ENCODE assay signal across 18 cellular contexts in the genomic region with DNA sequence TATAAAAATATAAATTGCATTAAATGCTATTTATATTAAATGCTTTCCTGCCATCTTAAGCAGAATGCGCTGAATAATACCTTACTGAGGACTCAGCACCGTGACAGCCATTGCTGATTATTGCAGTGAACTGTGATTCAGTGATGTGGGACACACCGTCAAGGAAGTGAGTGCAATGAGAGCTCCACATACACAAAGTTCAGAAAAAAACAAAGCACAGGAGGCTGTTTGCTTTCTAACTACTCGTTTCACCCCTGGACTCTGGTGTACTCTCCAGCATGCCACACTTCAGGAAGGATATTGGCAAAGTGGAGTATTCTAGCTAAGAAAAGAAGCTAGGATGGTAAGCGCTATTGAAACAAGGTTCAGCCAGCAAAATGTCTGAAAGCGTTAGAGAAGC. TPM values are rescaled to one million over a fixed set of nuclear protein-coding genes. Genes with fewer than 3 reads are reported as not detected.
DNase-seq lines count a peak whose midpoint lies in the region; ATAC-seq and TF ChIP-seq lines count a peak whose summit lies in the region.
"Had no signal": no experiment of that assay in that cellular context is flagged by ENCODE, and none has a peak within 500 bp of the region (broad histone marks: within the 10 kb centered on the region; RNA-seq: fewer than 3 reads in every experiment).

No MANE protein-coding gene starts in this region.

- no peak overlapping the region for H3K27ac ChIP-seq in PC-9
- H3K27ac ChIP-seq in neuronal stem cell (replicated peaks; ENCODE audit: low read length) = no peak overlapping the region
- H3K27ac ChIP-seq: esophagus muscularis mucosa, gastroesophageal sphincter, upper lobe of right lung had no signal

- H3K23ac ChIP-seq in neuronal stem cell (ENCODE audit: low read depth, low read length, poor library complexity) = no peak overlapping the region

- peak overlapping the region; percentile 75 for H3K4me2 ChIP-seq in PC-9
- H3K4me2 ChIP-seq in neuronal stem cell (ENCODE audit: insufficient read depth, low read length, poor library complexity, severe bottlenecking) = no peak overlapping the region

- no peak for TF ChIP-seq CTCF in PC-9 (conservative IDR thresholded peaks at IDR 0.05)

- H3K9me2 ChIP-seq in PC-9 (ENCODE audit: insufficient read depth) = no peaks in the 10 kb centered on the region

- H2AK5ac ChIP-seq in neuronal stem cell (ENCODE audit: low read depth, low read length) = no peak overlapping the region

- H3K27me3 ChIP-seq in PC-9 (ENCODE audit: insufficient read depth, low read depth) (no peaks in the 10 kb centered on the region), neuronal stem cell (ENCODE audit: control insufficient read depth in 3 of 3, insufficient read depth in 3 of 3, low read depth in 1 of 3, low read length in 3 of 3) (no peaks in the 10 kb centered on the region)
- H3K27me3 ChIP-seq: esophagus muscularis mucosa, gastroesophageal sphincter, upper lobe of right lung had no signal

- no peaks in the 10 kb centered on the region for H4K20me1 ChIP-seq in PC-9 (ENCODE audit: insufficient read depth)

- no peak overlapping the region for H2BK12ac ChIP-seq in neuronal stem cell (ENCODE audit: low read length)

- no CpG with 5 or more reads among the region's 6 CpGs for WGBS in neuronal stem cell (ENCODE audit: extremely low coverage in 2 of 2, insufficient read length in 2 of 2, insufficient replicate concordance in 1 of 2), 2 donors

- intact Hi-C loops in PC-9 (cut with micrococcal nuclease; ENCODE audit: unreplicated experiment) = loop anchor here (2.0 kb wide), 1 partner anchor 59 kb away; no protein-coding TSS in a partner anchor

- no peak overlapping the region for H3K4ac ChIP-seq in neuronal stem cell (ENCODE audit: low read length)

- H2BK120ac ChIP-seq in neuronal stem cell (ENCODE audit: low read depth, low read length) = no peak overlapping the region

- peaks cover 16% of the 10 kb centered on the region for H3K4me1 ChIP-seq in PC-9 (replicated peaks; ENCODE audit: insufficient read depth)
- peaks cover 0 to 5% of the 10 kb centered on the region in 2 donors for H3K4me1 ChIP-seq in neuronal stem cell (ENCODE audit: control insufficient read depth in 2 of 2, insufficient read depth in 1 of 2, low read depth in 1 of 2, low read length in 2 of 2)

- no peak overlapping the region for H4K8ac ChIP-seq in neuronal stem cell (ENCODE audit: low read depth, low read length)

- no peak overlapping the region for H3K9ac ChIP-seq in neuronal stem cell (ENCODE audit: low read depth, low read length, poor library complexity)

- H3K36me3 ChIP-seq in PC-9 (ENCODE audit: low read depth) = no peaks in the 10 kb centered on the region
- no peaks in the 10 kb centered on the region for H3K36me3 ChIP-seq in neuronal stem cell (replicated peaks in 1 of 2; ENCODE audit: control insufficient read depth in 2 of 2, insufficient read depth in 2 of 2, low read length in 2 of 2)
- H3K36me3 ChIP-seq: esophagus muscularis mucosa, gastroesophageal sphincter, upper lobe of right lung had no signal

- H3K79me2 ChIP-seq in PC-9 (ENCODE audit: low read depth) = no peaks in the 10 kb centered on the region; the same call in 1 of the 2 replicates

- no peaks in the 10 kb centered on the region for H3K9me3 ChIP-seq in PC-9 (ENCODE audit: insufficient read depth, low read depth)
- no peaks in the 10 kb centered on the region for H3K9me3 ChIP-seq in neuronal stem cell (replicated peaks in 1 of 2; ENCODE audit: control insufficient read depth in 2 of 2, insufficient read depth in 1 of 2, low read depth in 1 of 2, low read length in 2 of 2)
- H3K9me3 ChIP-seq: esophagus muscularis mucosa, gastroesophageal sphincter, upper lobe of right lung had no signal

- H3K79me1 ChIP-seq in neuronal stem cell (ENCODE audit: low read depth, low read length) = no peaks in the 10 kb centered on the region

- no peak overlapping the region for H4K91ac ChIP-seq in neuronal stem cell (ENCODE audit: low read depth, low read length, poor library complexity)

- H2BK5ac ChIP-seq in neuronal stem cell (ENCODE audit: low read length) = no peak overlapping the region

- no peak for ATAC-seq in GM18868 (IDR thresholded peaks at IDR 0.05; ENCODE audit: unreplicated experiment)
- no peak for ATAC-seq in HG02840 (IDR thresholded peaks at IDR 0.05; ENCODE audit: low FRiP score, unreplicated experiment)
- ATAC-seq: gastroesophageal sphincter had no signal

- POLR2A ChIA-PET in PC-9 (lab: Charles Lee; ENCODE audit: unreplicated experiment) = no interaction called here

- peaks cover 13% of the 10 kb centered on the region for H3F3A ChIP-seq in PC-9 (ENCODE audit: insufficient read depth, low read depth)

- DNase-seq in DMS 273 (lab: John Stamatoyannopoulos, UW; ENCODE audit: unreplicated experiment) = peak; percentile 30
- DNase-seq in DMS 273 treated with DMSO at 0.1 percent for 48 hours (lab: John Stamatoyannopoulos, UW) = no peak
- DNase-seq in PC-9 = no peak
- DNase-seq in neuronal stem cell (ENCODE audit: low spot score) = no peak
- no peak for DNase-seq in A172 (ENCODE audit: low spot score)
- DNase-seq: activated CD4-positive, alpha-beta T cell treated with anti-CD3 and anti-CD28 coated beads for 4 hours; effector CD8-positive, alpha-beta T cell; KG1; MV-4-11; NCI-H187; NCI-H446; stimulated activated CD4-positive, alpha-beta T cell treated with anti-CD3 and anti-CD28 coated beads, Interleukin-12 subunit alpha, Interleukin-12 subunit beta, amount 100 ng/mL, for 4 hours; upper lobe of right lung had no signal

- BruUV-seq in PC-9 (replicated peaks; lab: Mats Ljungman, UMichigan) = no TSS peak

- no peak overlapping the region for H2BK15ac ChIP-seq in neuronal stem cell (ENCODE audit: low read length)

- no peak overlapping the region for H3K14ac ChIP-seq in neuronal stem cell (ENCODE audit: low read length)

- no peak overlapping the region for H2AFZ ChIP-seq in PC-9
- H2AFZ ChIP-seq in neuronal stem cell (ENCODE audit: low read length) = peak overlapping the region; percentile 74

- H3K4me3 ChIP-seq in PC-9 = no peak overlapping the region; the same call in 1 of the 2 replicates
- H3K4me3 ChIP-seq in iPS-11a (ENCODE audit: low read depth, low read length) = peak overlapping the region; percentile 1
- peak overlapping the region in 1 of 2 donors; percentile 48 for H3K4me3 ChIP-seq in neuronal stem cell (ENCODE audit: low read length in 2 of 2)
- H3K4me3 ChIP-seq: esophagus muscularis mucosa, gastroesophageal sphincter, upper lobe of right lung had no signal

- CTCF ChIA-PET in PC-9 (lab: Charles Lee) = no interaction called here

- peak overlapping the region; percentile 42 for H3K18ac ChIP-seq in neuronal stem cell (ENCODE audit: low read length)

RNA-seq across cellular contexts. Expression of a gene that starts 57.4 kb away (rescaled TPM):
- total RNA-seq in PC-9 (2021) = 12.7 and 21.7 TPM in 2 replicates
- polyA plus RNA-seq in neuronal stem cell (2013, experiment 1 of 2) = 63.7 TPM
- polyA plus RNA-seq in neuronal stem cell (2013, experiment 2 of 2) = 69.2 TPM
- total RNA-seq in A172 (2014; rRNA removed; shearing (Covaris generic)) = 4.3 and 5.3 TPM in 2 replicates
